In genomic region chr11:132894598-132894997, GRCh38 we compare ENCODE assay signal across 23 cellular contexts.
"Had no signal": no experiment of that assay in that cellular context is flagged by ENCODE, and none has a peak within 500 bp of the region (broad histone marks: within the 10 kb centered on the region; RNA-seq: fewer than 3 reads in every experiment).

No MANE protein-coding gene starts in this region.

- H3K4me3 ChIP-seq: colonic mucosa, esophagus squamous epithelium, gastrocnemius medialis, heart right ventricle, left ventricle myocardium inferior, lower lobe of right lung, mucosa of descending colon had no signal

- H3K27ac Mint-ChIP-seq: dendritic cell treated with granulocyte-macrophage colony-stimulating factor and Interleukin-4, amounts not matched to agents 40 ng/mL and 50 ng/mL, for 4 days; effector memory CD8-positive, alpha-beta T cell; endodermal cell; mesothelial cell of epicardium had no signal

- H3K4me3 Mint-ChIP-seq: dendritic cell treated with granulocyte-macrophage colony-stimulating factor and Interleukin-4, amounts not matched to agents 40 ng/mL and 50 ng/mL, for 4 days; effector memory CD8-positive, alpha-beta T cell; endodermal cell; mesothelial cell of epicardium had no signal

- H3K4me1 Mint-ChIP-seq: mesothelial cell of epicardium had no signal

- H3K9me3 Mint-ChIP-seq: dendritic cell treated with granulocyte-macrophage colony-stimulating factor and Interleukin-4, amounts not matched to agents 40 ng/mL and 50 ng/mL, for 4 days; endodermal cell had no signal

- ATAC-seq: effector memory CD8-positive, alpha-beta T cell; esophagus mucosa; gastrocnemius medialis; heart right ventricle; left cardiac atrium; lower lobe of right lung; mucosa of descending colon had no signal

- FAIRE-seq: endometrium, islet of Langerhans, keratinocyte had no signal

- H3K27me3 Mint-ChIP-seq: dendritic cell treated with granulocyte-macrophage colony-stimulating factor and Interleukin-4, amounts not matched to agents 40 ng/mL and 50 ng/mL, for 4 days; effector memory CD8-positive, alpha-beta T cell had no signal

- H3K9me3 ChIP-seq: colonic mucosa, esophagus squamous epithelium, gastrocnemius medialis, heart right ventricle, left ventricle myocardium inferior, lower lobe of right lung had no signal

- DNase-seq: colonic mucosa; cortex of kidney; effector CD8-positive, alpha-beta T cell; effector memory CD8-positive, alpha-beta T cell; endodermal cell; erythroblast; esophagus squamous epithelium; gastrocnemius medialis; glutamatergic neuron; heart right ventricle; hippocampal formation; left cardiac atrium; left ventricle myocardium inferior; lower lobe of right lung; mesenchymal stem cell; mucosa of descending colon had no signal

- H3K27me3 ChIP-seq: colonic mucosa, esophagus squamous epithelium, gastrocnemius medialis, heart right ventricle had no signal

- H3K36me3 Mint-ChIP-seq: mesothelial cell of epicardium had no signal

- H3K36me3 ChIP-seq: colonic mucosa, esophagus squamous epithelium, gastrocnemius medialis, heart right ventricle, left ventricle myocardium inferior, lower lobe of right lung had no signal

- H3K27ac ChIP-seq: colonic mucosa, epithelial cell of prostate, esophagus squamous epithelium, gastrocnemius medialis, heart right ventricle, left ventricle myocardium inferior, lower lobe of right lung had no signal

- H3K4me1 ChIP-seq: colonic mucosa, esophagus squamous epithelium, gastrocnemius medialis, heart right ventricle, left ventricle myocardium inferior, lower lobe of right lung had no signal
